ENCODE assay signal across 1 cellular context in genomic region chr2:189304360-189304759, GRCh38.
TF ChIP-seq lines count a peak whose summit lies in the region.

No MANE protein-coding gene starts in this region.

TF ChIP-seq in SK-N-SH, 30 proteins besides CTCF, POLR2A, EP300 and RAD21 (continued from another document):
- no peak for TF ChIP-seq IRF3 (IDR thresholded peaks at IDR 0.05; ENCODE audit: low read depth, low read length)
